18 cellular contexts compared by ENCODE assay signal in the genomic region with DNA sequence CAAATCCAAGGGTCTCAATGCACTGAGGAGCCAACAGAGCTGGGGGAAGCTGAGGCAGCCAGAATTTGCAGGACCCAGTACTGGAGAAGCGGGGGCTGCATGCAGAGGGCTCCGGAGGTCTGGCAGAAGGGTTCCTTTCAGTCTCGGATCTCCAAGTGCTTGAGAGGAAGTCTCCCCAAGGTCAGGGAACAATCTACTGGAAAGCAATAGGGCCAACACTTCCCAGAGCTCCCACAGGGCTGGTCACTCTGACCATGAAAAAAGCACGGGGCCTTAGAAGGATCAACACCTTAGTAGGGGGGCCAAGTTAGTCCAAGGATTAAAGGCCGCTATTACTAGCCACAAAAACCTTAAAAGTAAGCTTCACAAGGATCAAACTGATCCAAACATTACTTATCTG. TPM values are rescaled to one million over a fixed set of nuclear protein-coding genes. Genes with fewer than 3 reads are reported as not detected.
DNase-seq lines count a peak whose midpoint lies in the region; ATAC-seq, FAIRE-seq and TF ChIP-seq lines count a peak whose summit lies in the region.
"Had no signal": no experiment of that assay in that cellular context is flagged by ENCODE, and none has a peak within 500 bp of the region (broad histone marks: within the 10 kb centered on the region; RNA-seq: fewer than 3 reads in every experiment).

No MANE protein-coding gene starts in this region.

- in situ Hi-C loops in K562 (cut with MboI), result no loop called here

- no peaks in the 10 kb centered on the region; the same call in 2 of the 3 replicates for H3K36me3 ChIP-seq in K562 (ENCODE audit: control insufficient read depth, insufficient read depth, low read length)

- BruUV-seq in K562 (replicated peaks; lab: Mats Ljungman, UMichigan), result no TSS peak

- H3K4me2 ChIP-seq in K562 (ENCODE audit: insufficient read depth, low read length), result no peak overlapping the region

- H3K27ac ChIP-seq in K562 (ENCODE audit: extremely low read depth, low read depth, low read length), result no peak overlapping the region
- H3K27ac ChIP-seq: SJCRH30 had no signal

- intact Hi-C loops in CD14-positive monocyte (cut with micrococcal nuclease) (no loop called here), K562 (cut with micrococcal nuclease) (no loop called here), natural killer cell (cut with micrococcal nuclease) (no loop called here)

- H3K9ac ChIP-seq in K562 (ENCODE audit: insufficient read depth in 1 of 2, low read depth in 2 of 2, low read length in 2 of 2), result no peak overlapping the region

- H3K79me2 ChIP-seq in K562 (ENCODE audit: control insufficient read depth, insufficient read depth, low read length), result peaks cover 42% of the 10 kb centered on the region

- H3K27me3 ChIP-seq in K562 (ENCODE audit: control insufficient read depth in 2 of 2, insufficient read depth in 2 of 2, low read length in 2 of 2), result no peaks in the 10 kb centered on the region
- H3K27me3 ChIP-seq: SJCRH30 had no signal

- peaks cover 4% of the 10 kb centered on the region; the same call in 1 of the 2 replicates for H4K20me1 ChIP-seq in K562 (replicated peaks; ENCODE audit: control insufficient read depth, insufficient read depth, low read length)

- H3K36me3 Mint-ChIP-seq in CD14-positive monocyte, result peaks cover 7 to 14% of the 10 kb centered on the region in 2 donors
- H3K36me3 Mint-ChIP-seq in natural killer cell, result no peaks in the 10 kb centered on the region
- H3K36me3 Mint-ChIP-seq in endothelial cell (ENCODE audit: low read depth, unreplicated experiment), result no peaks in the 10 kb centered on the region

- H3K4me3 ChIP-seq in K562, result no peak overlapping the region
- H3K4me3 ChIP-seq: SJCRH30 had no signal

- CTCF ChIA-PET in K562 (lab: Yijun Ruan, JAX; ENCODE audit: low intra/inter-chr PET ratio), result no interaction called here

- H3K27ac Mint-ChIP-seq in CD14-positive monocyte (peak overlapping the region; percentile 22 to 87 (median 71)), natural killer cell (peak overlapping the region; percentile 48 to 53), endothelial cell (ENCODE audit: unreplicated experiment) (no peak overlapping the region)
- H3K27ac Mint-ChIP-seq: CD4-positive, alpha-beta T cell had no signal

- H3K9me3 Mint-ChIP-seq in CD14-positive monocyte (peaks cover 0 to 2% (median 0%) of the 10 kb centered on the region in 7 donors), natural killer cell (no peaks in the 10 kb centered on the region), endothelial cell (ENCODE audit: unreplicated experiment) (no peaks in the 10 kb centered on the region)
- H3K9me3 Mint-ChIP-seq: CD4-positive, alpha-beta T cell had no signal

- no peak for FAIRE-seq in K562 (lab: Jason Lieb, UNC)

- H3K9me1 ChIP-seq in K562 (ENCODE audit: control insufficient read depth, insufficient read depth, low read length), result no peaks in the 10 kb centered on the region

- DNase-seq in CD14-positive monocyte (ENCODE audit: low spot score), result no peak
- DNase-seq in CD1c-positive myeloid dendritic cell (ENCODE audit: extremely low spot score), result peak; percentile 28
- no peak for DNase-seq in K562 (ENCODE audit: extremely low read depth in 1 of 4, low spot score in 3 of 4)
- no peak for DNase-seq in natural killer cell
- no peak for DNase-seq in endothelial cell (ENCODE audit: low spot score)
- DNase-seq: CD4-positive, alpha-beta T cell; H7; IMR-90; Kasumi-1; NCI-H1105 treated with DMSO at 0.1 percent for 48 hours; NCI-H187 treated with DMSO at 0.1 percent for 48 hours; NCI-H446; NCI-H69; OCI-M1; RPMI8226; SJCRH30 had no signal

- no peaks in the 10 kb centered on the region for H3K9me3 ChIP-seq in K562 (replicated peaks; ENCODE audit: control insufficient read depth, insufficient read depth, low read depth, low read length)
- H3K9me3 ChIP-seq: SJCRH30 had no signal

- 52% methylated on average over 5 of the region's 5 CpGs for WGBS in K562 (ENCODE audit: insufficient coverage, low coverage, missing lambda C conversion rate)

- H3K4me1 Mint-ChIP-seq in CD14-positive monocyte (peaks cover 63% of the 10 kb centered on the region), natural killer cell (peaks cover 44 to 45% of the 10 kb centered on the region in 2 donors), endothelial cell (ENCODE audit: unreplicated experiment) (peaks cover 13% of the 10 kb centered on the region)

- H3K4me3 Mint-ChIP-seq in CD14-positive monocyte (peak overlapping the region in 1 of 2 donors; percentile 77), natural killer cell (peak overlapping the region; percentile 70), endothelial cell (ENCODE audit: unreplicated experiment) (no peak overlapping the region)

- no peak for TF ChIP-seq RAD21 in K562 (CRISPR knock-in tag; conservative IDR thresholded peaks at IDR 0.05 in 1 of 2, IDR thresholded peaks at IDR 0.05 in 1 of 2)

- ATAC-seq in K562 (peak; percentile 45; the same call in 1 of the 3 replicates), natural killer cell (no peak), GM19467 (IDR thresholded peaks at IDR 0.05; ENCODE audit: unreplicated experiment) (no peak), HG03039 (IDR thresholded peaks at IDR 0.05; ENCODE audit: unreplicated experiment) (no peak)

- TF ChIP-seq POLR2A in K562 (conservative IDR thresholded peaks at IDR 0.05), result no peak

- TF ChIP-seq EP300 in K562 (IDR thresholded peaks at IDR 0.05; ENCODE audit: low read length), result no peak

- H3K27me3 Mint-ChIP-seq in CD14-positive monocyte (ENCODE audit: low read depth in 3 of 3) (peaks cover 0 to 2% (median 1%) of the 10 kb centered on the region in 3 donors), natural killer cell (ENCODE audit: low read depth in 2 of 2) (no peaks in the 10 kb centered on the region), endothelial cell (ENCODE audit: unreplicated experiment) (no peaks in the 10 kb centered on the region)
- H3K27me3 Mint-ChIP-seq: CD4-positive, alpha-beta T cell had no signal

- no peaks in the 10 kb centered on the region for H3K4me1 ChIP-seq in K562 (replicated peaks in 1 of 2; ENCODE audit: control insufficient read depth in 2 of 2, insufficient read depth in 2 of 2, low read length in 2 of 2)
- H3K4me1 ChIP-seq: SJCRH30 had no signal

- TF ChIP-seq CTCF in CD14-positive monocyte (IDR thresholded peaks at IDR 0.05), result no peak
- TF ChIP-seq CTCF in K562 (IDR thresholded peaks at IDR 0.05 in 2 of 3, conservative IDR thresholded peaks at IDR 0.05 in 1 of 3; ENCODE audit: insufficient read depth in 2 of 3, low read depth in 1 of 3, low read length in 3 of 3), result no peak
- TF ChIP-seq CTCF in natural killer cell (IDR thresholded peaks at IDR 0.05), result no peak
- TF ChIP-seq CTCF in endothelial cell (IDR thresholded peaks at IDR 0.05; ENCODE audit: unreplicated experiment), result no peak

- no peak overlapping the region for H2AFZ ChIP-seq in K562 (ENCODE audit: low read depth, low read length)

- POLR2A ChIA-PET in K562 (lab: Yijun Ruan, JAX), result interaction anchor here (1.0 kb wide), 1 partner anchor 32 kb away, joined by 3 read pairs; no protein-coding TSS in a partner anchor

TF ChIP-seq in K562, 482 proteins besides CTCF, POLR2A, EP300 and RAD21 (continues in another document):
- TF ChIP-seq, protein P1, sequence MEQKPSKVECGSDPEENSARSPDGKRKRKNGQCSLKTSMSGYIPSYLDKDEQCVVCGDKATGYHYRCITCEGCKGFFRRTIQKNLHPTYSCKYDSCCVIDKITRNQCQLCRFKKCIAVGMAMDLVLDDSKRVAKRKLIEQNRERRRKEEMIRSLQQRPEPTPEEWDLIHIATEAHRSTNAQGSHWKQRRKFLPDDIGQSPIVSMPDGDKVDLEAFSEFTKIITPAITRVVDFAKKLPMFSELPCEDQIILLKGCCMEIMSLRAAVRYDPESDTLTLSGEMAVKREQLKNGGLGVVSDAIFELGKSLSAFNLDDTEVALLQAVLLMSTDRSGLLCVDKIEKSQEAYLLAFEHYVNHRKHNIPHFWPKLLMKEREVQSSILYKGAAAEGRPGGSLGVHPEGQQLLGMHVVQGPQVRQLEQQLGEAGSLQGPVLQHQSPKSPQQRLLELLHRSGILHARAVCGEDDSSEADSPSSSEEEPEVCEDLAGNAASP (IDR thresholded peaks at IDR 0.05), result no peak
- TF ChIP-seq MTA3 (IDR thresholded peaks at IDR 0.05; ENCODE audit: borderline replicate concordance) (no peak), ZNF76 (CRISPR knock-in tag; IDR thresholded peaks at IDR 0.05; ENCODE audit: borderline replicate concordance) (no peak), NUFIP1 (IDR thresholded peaks at IDR 0.05; ENCODE audit: partially characterized antibody) (no peak)
- TF ChIP-seq, protein P2, sequence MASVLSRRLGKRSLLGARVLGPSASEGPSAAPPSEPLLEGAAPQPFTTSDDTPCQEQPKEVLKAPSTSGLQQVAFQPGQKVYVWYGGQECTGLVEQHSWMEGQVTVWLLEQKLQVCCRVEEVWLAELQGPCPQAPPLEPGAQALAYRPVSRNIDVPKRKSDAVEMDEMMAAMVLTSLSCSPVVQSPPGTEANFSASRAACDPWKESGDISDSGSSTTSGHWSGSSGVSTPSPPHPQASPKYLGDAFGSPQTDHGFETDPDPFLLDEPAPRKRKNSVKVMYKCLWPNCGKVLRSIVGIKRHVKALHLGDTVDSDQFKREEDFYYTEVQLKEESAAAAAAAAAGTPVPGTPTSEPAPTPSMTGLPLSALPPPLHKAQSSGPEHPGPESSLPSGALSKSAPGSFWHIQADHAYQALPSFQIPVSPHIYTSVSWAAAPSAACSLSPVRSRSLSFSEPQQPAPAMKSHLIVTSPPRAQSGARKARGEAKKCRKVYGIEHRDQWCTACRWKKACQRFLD (CRISPR knock-in tag; IDR thresholded peaks at IDR 0.05), result no peak

RNA-seq across cellular contexts. Expression of a gene that starts 31.7 kb away (rescaled TPM):
- polyA plus RNA-seq in CD14-positive monocyte (10 to 100 TPM; 14.5 to 18.6 TPM), K562 (2011; rRNA removed) (6.4 and 7.4 TPM in 2 replicates), K562 (2014; fragmentation: Illumina TruSeq; extraction: Trizol) (28.6 and 32.1 TPM in 2 replicates), K562 (2014; fragmentation: Nextera tagmentation; extraction: Ambion mirVana) (1 to 10 TPM; 3.8 to 5.3 TPM), K562 (2014; rRNA removed) (6.2 and 6.6 TPM in 2 replicates)
- 25.1 and 48.4 TPM in 2 replicates for total RNA-seq in K562 (2011; cell fraction: chromatin; rRNA removed; ENCODE audit: low replicate concordance)
- 15.8 and 16.1 TPM in 2 replicates for total RNA-seq in K562 (2011; cell fraction: nucleolus; rRNA removed)
- 39.8 and 62.4 TPM in 2 replicates for total RNA-seq in K562 (2011; cell fraction: nucleoplasm; rRNA removed)
- total RNA-seq in K562 (2014; rRNA removed) (2.9 and 4.2 TPM in 2 replicates), K562 (2014; rRNA removed; fragmentation: Illumina TruSeq; extraction: Trizol) (7.1 and 8.3 TPM in 2 replicates), K562 (2015; rRNA removed; fragmentation: Illumina TruSeq; extraction: Trizol) (6.9 and 7.4 TPM in 2 replicates), K562 (2021) (21.6 and 23.8 TPM in 2 replicates), natural killer cell (10 to 100 TPM; 31.5 to 40.2 (median 39.9) TPM), endothelial cell (ENCODE audit: unreplicated experiment) (55.4 TPM)
- polyA plus RNA-seq in K562 (2011; cell fraction: cytosol; rRNA removed), result 10.3 and 12.7 TPM in 2 replicates
- polyA plus RNA-seq in K562 (2011; cell fraction: nucleus; rRNA removed), result 7.9 and 10.3 TPM in 2 replicates
- polyA plus RNA-seq in K562 (2012), result 9.3 and 23.9 TPM in 2 replicates
- polyA minus RNA-seq in K562 (2011; rRNA and poly(A)+ RNA removed), result 13.7 and 19.4 TPM in 2 replicates
- polyA minus RNA-seq in K562 (2011; cell fraction: cytosol; rRNA and poly(A)+ RNA removed), result 14.9 and 19.3 TPM in 2 replicates
- 6.1 and 6.2 TPM in 2 replicates for polyA minus RNA-seq in K562 (2011; cell fraction: nucleus; rRNA and poly(A)+ RNA removed)
